Comparison of ENCODE assay signal across 1 cellular context in genomic region chr4:48268956-48269860, GRCh38.
TF ChIP-seq lines count a peak whose summit lies in the region.

Gene TEC (minus strand): TSS chr4:48269838. CDS start chr4:48228614, 41,224 bp downstream.

TF ChIP-seq in K562, 482 proteins besides CTCF, POLR2A, EP300 and RAD21 (continued from another document and continues in another):
- no peak for TF ChIP-seq ZBTB34 (CRISPR knock-in tag; IDR thresholded peaks at IDR 0.05)
- TF ChIP-seq, protein P1, sequence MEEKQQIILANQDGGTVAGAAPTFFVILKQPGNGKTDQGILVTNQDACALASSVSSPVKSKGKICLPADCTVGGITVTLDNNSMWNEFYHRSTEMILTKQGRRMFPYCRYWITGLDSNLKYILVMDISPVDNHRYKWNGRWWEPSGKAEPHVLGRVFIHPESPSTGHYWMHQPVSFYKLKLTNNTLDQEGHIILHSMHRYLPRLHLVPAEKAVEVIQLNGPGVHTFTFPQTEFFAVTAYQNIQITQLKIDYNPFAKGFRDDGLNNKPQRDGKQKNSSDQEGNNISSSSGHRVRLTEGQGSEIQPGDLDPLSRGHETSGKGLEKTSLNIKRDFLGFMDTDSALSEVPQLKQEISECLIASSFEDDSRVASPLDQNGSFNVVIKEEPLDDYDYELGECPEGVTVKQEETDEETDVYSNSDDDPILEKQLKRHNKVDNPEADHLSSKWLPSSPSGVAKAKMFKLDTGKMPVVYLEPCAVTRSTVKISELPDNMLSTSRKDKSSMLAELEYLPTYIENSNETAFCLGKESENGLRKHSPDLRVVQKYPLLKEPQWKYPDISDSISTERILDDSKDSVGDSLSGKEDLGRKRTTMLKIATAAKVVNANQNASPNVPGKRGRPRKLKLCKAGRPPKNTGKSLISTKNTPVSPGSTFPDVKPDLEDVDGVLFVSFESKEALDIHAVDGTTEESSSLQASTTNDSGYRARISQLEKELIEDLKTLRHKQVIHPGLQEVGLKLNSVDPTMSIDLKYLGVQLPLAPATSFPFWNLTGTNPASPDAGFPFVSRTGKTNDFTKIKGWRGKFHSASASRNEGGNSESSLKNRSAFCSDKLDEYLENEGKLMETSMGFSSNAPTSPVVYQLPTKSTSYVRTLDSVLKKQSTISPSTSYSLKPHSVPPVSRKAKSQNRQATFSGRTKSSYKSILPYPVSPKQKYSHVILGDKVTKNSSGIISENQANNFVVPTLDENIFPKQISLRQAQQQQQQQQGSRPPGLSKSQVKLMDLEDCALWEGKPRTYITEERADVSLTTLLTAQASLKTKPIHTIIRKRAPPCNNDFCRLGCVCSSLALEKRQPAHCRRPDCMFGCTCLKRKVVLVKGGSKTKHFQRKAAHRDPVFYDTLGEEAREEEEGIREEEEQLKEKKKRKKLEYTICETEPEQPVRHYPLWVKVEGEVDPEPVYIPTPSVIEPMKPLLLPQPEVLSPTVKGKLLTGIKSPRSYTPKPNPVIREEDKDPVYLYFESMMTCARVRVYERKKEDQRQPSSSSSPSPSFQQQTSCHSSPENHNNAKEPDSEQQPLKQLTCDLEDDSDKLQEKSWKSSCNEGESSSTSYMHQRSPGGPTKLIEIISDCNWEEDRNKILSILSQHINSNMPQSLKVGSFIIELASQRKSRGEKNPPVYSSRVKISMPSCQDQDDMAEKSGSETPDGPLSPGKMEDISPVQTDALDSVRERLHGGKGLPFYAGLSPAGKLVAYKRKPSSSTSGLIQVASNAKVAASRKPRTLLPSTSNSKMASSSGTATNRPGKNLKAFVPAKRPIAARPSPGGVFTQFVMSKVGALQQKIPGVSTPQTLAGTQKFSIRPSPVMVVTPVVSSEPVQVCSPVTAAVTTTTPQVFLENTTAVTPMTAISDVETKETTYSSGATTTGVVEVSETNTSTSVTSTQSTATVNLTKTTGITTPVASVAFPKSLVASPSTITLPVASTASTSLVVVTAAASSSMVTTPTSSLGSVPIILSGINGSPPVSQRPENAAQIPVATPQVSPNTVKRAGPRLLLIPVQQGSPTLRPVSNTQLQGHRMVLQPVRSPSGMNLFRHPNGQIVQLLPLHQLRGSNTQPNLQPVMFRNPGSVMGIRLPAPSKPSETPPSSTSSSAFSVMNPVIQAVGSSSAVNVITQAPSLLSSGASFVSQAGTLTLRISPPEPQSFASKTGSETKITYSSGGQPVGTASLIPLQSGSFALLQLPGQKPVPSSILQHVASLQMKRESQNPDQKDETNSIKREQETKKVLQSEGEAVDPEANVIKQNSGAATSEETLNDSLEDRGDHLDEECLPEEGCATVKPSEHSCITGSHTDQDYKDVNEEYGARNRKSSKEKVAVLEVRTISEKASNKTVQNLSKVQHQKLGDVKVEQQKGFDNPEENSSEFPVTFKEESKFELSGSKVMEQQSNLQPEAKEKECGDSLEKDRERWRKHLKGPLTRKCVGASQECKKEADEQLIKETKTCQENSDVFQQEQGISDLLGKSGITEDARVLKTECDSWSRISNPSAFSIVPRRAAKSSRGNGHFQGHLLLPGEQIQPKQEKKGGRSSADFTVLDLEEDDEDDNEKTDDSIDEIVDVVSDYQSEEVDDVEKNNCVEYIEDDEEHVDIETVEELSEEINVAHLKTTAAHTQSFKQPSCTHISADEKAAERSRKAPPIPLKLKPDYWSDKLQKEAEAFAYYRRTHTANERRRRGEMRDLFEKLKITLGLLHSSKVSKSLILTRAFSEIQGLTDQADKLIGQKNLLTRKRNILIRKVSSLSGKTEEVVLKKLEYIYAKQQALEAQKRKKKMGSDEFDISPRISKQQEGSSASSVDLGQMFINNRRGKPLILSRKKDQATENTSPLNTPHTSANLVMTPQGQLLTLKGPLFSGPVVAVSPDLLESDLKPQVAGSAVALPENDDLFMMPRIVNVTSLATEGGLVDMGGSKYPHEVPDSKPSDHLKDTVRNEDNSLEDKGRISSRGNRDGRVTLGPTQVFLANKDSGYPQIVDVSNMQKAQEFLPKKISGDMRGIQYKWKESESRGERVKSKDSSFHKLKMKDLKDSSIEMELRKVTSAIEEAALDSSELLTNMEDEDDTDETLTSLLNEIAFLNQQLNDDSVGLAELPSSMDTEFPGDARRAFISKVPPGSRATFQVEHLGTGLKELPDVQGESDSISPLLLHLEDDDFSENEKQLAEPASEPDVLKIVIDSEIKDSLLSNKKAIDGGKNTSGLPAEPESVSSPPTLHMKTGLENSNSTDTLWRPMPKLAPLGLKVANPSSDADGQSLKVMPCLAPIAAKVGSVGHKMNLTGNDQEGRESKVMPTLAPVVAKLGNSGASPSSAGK (IDR thresholded peaks at IDR 0.05), result peak; percentile 68
- TF ChIP-seq POLR3A (IDR thresholded peaks at IDR 0.05; ENCODE audit: borderline replicate concordance, extremely low read depth, insufficient read depth, insufficient read length), result no peak
- no peak for TF ChIP-seq BDP1 (IDR thresholded peaks at IDR 0.05; ENCODE audit: insufficient read depth, insufficient read length)
- TF ChIP-seq CBX5 (IDR thresholded peaks at IDR 0.05; ENCODE audit: borderline replicate concordance, low read depth), result no peak
- TF ChIP-seq CXXC5 (CRISPR knock-in tag; IDR thresholded peaks at IDR 0.05), result peak; percentile 90
- no peak for TF ChIP-seq ZNF134 (CRISPR knock-in tag; conservative IDR thresholded peaks at IDR 0.05)
- TF ChIP-seq ZNF589 (CRISPR knock-in tag; IDR thresholded peaks at IDR 0.05; ENCODE audit: low read depth), result no peak
- TF ChIP-seq, protein P2, sequence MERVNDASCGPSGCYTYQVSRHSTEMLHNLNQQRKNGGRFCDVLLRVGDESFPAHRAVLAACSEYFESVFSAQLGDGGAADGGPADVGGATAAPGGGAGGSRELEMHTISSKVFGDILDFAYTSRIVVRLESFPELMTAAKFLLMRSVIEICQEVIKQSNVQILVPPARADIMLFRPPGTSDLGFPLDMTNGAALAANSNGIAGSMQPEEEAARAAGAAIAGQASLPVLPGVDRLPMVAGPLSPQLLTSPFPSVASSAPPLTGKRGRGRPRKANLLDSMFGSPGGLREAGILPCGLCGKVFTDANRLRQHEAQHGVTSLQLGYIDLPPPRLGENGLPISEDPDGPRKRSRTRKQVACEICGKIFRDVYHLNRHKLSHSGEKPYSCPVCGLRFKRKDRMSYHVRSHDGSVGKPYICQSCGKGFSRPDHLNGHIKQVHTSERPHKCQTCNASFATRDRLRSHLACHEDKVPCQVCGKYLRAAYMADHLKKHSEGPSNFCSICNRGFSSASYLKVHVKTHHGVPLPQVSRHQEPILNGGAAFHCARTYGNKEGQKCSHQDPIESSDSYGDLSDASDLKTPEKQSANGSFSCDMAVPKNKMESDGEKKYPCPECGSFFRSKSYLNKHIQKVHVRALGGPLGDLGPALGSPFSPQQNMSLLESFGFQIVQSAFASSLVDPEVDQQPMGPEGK (CRISPR knock-in tag; IDR thresholded peaks at IDR 0.05; ENCODE audit: borderline replicate concordance), result no peak
- TF ChIP-seq JUNB (CRISPR knock-in tag; conservative IDR thresholded peaks at IDR 0.05), result no peak; the same call in 1 of the 2 replicates
- no peak for TF ChIP-seq JUN (IDR thresholded peaks at IDR 0.05; ENCODE audit: borderline replicate concordance, low read depth, low read length)
- 0 out of 2 replicates have a peak, but pooled peaks have one; percentile 63 for TF ChIP-seq JUN (CRISPR knock-in tag; IDR thresholded peaks at IDR 0.05; ENCODE audit: borderline replicate concordance)
- peak; percentile 84 for TF ChIP-seq NR2C2 (CRISPR knock-in tag; IDR thresholded peaks at IDR 0.05)
- peak; percentile 92 for TF ChIP-seq NR2C2 (tag; IDR thresholded peaks at IDR 0.05)
- TF ChIP-seq KLF6 (CRISPR knock-in tag; IDR thresholded peaks at IDR 0.05; ENCODE audit: borderline replicate concordance), result no peak
- TF ChIP-seq ZFX (CRISPR knock-in tag; IDR thresholded peaks at IDR 0.05), result no peak; the same call in 1 of the 2 replicates
- no peak for TF ChIP-seq NCOA6 (IDR thresholded peaks at IDR 0.05)
- TF ChIP-seq ZBTB8A (IDR thresholded peaks at IDR 0.05; ENCODE audit: partially characterized antibody), result no peak
- TF ChIP-seq, protein P3, sequence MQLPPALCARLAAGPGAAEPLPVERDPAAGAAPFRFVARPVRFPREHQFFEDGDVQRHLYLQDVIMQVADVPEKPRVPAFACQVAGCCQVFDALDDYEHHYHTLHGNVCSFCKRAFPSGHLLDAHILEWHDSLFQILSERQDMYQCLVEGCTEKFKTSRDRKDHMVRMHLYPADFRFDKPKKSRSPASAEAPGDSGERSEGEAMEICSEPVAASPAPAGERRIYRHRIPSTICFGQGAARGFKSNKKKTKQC (CRISPR knock-in tag; IDR thresholded peaks at IDR 0.05), result peak; percentile 90; the same call in 1 of the 2 replicates
- TF ChIP-seq SNIP1 (IDR thresholded peaks at IDR 0.05; ENCODE audit: low read depth), result no peak
- TF ChIP-seq ZNF431 (CRISPR knock-in tag; IDR thresholded peaks at IDR 0.05), result no peak
- TF ChIP-seq, protein P4, sequence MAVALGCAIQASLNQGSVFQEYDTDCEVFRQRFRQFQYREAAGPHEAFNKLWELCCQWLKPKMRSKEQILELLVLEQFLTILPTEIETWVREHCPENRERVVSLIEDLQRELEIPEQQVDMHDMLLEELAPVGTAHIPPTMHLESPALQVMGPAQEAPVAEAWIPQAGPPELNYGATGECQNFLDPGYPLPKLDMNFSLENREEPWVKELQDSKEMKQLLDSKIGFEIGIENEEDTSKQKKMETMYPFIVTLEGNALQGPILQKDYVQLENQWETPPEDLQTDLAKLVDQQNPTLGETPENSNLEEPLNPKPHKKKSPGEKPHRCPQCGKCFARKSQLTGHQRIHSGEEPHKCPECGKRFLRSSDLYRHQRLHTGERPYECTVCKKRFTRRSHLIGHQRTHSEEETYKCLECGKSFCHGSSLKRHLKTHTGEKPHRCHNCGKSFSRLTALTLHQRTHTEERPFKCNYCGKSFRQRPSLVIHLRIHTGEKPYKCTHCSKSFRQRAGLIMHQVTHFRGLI (CRISPR knock-in tag; IDR thresholded peaks at IDR 0.05), result no peak
- TF ChIP-seq FOXA3 (CRISPR knock-in tag; conservative IDR thresholded peaks at IDR 0.05 in 1 of 2, IDR thresholded peaks at IDR 0.05 in 1 of 2), result 0 out of 4 replicates have a peak, but pooled peaks of 1 of the 2 experiments have one; percentile 35
- TF ChIP-seq ZNF445 (CRISPR knock-in tag; IDR thresholded peaks at IDR 0.05; ENCODE audit: low read depth), result no peak
- no peak for TF ChIP-seq HOXB6 (CRISPR knock-in tag; IDR thresholded peaks at IDR 0.05; ENCODE audit: borderline replicate concordance)
- no peak for TF ChIP-seq NCOA2 (IDR thresholded peaks at IDR 0.05; ENCODE audit: partially characterized antibody in 2 of 2)
- TF ChIP-seq EP400 (IDR thresholded peaks at IDR 0.05), result peak; percentile 38
- TF ChIP-seq CTBP1 (IDR thresholded peaks at IDR 0.05; ENCODE audit: borderline replicate concordance), result peak; percentile 88
- TF ChIP-seq JUND (IDR thresholded peaks at IDR 0.05; ENCODE audit: borderline replicate concordance, low read depth, low read length), result no peak; the same call in 1 of the 2 replicates
- TF ChIP-seq JUND (tag; IDR thresholded peaks at IDR 0.05; ENCODE audit: borderline replicate concordance, low read depth, low read length), result no peak
- no peak for TF ChIP-seq ZNF316 (IDR thresholded peaks at IDR 0.05)
- no peak for TF ChIP-seq GABPA (tag; conservative IDR thresholded peaks at IDR 0.05; ENCODE audit: low read depth)
- no peak for TF ChIP-seq BRD9 (IDR thresholded peaks at IDR 0.05; ENCODE audit: low read depth, partially characterized antibody)
- no peak; the same call in 1 of the 2 replicates for TF ChIP-seq VEZF1 (CRISPR knock-in tag; IDR thresholded peaks at IDR 0.05)
- no peak for TF ChIP-seq ZNF436 (CRISPR knock-in tag; IDR thresholded peaks at IDR 0.05)
- TF ChIP-seq HBP1 (CRISPR knock-in tag; IDR thresholded peaks at IDR 0.05), result no peak
- no peak for TF ChIP-seq ZNF561 (CRISPR knock-in tag; conservative IDR thresholded peaks at IDR 0.05)
- TF ChIP-seq SMARCA5 (IDR thresholded peaks at IDR 0.05), result no peak
- TF ChIP-seq, protein P5, sequence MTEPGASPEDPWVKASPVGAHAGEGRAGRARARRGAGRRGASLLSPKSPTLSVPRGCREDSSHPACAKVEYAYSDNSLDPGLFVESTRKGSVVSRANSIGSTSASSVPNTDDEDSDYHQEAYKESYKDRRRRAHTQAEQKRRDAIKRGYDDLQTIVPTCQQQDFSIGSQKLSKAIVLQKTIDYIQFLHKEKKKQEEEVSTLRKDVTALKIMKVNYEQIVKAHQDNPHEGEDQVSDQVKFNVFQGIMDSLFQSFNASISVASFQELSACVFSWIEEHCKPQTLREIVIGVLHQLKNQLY (CRISPR knock-in tag; conservative IDR thresholded peaks at IDR 0.05), result no peak
